Comparison of ENCODE assay signal across 26 cellular contexts in genomic region chr7:11163220-11163619, GRCh38.
DNase-seq lines count a peak whose midpoint lies in the region; ATAC-seq, FAIRE-seq and TF ChIP-seq lines count a peak whose summit lies in the region.
"Had no signal": no experiment of that assay in that cellular context is flagged by ENCODE, and none has a peak within 500 bp of the region (broad histone marks: within the 10 kb centered on the region; RNA-seq: fewer than 3 reads in every experiment).

No MANE protein-coding gene starts in this region.

- H3K4me2 ChIP-seq in HepG2 (ENCODE audit: low read depth, low read length) (no peak overlapping the region), IMR-90 (ENCODE audit: low read depth, low read length) (no peak overlapping the region), K562 (ENCODE audit: insufficient read depth, low read length) (no peak overlapping the region)
- H3K4me2 ChIP-seq: BLaER1 had no signal

- H3K79me2 ChIP-seq in HepG2 (ENCODE audit: insufficient read depth, low read length) = no peaks in the 10 kb centered on the region
- no peaks in the 10 kb centered on the region for H3K79me2 ChIP-seq in K562 (ENCODE audit: control insufficient read depth, insufficient read depth, low read length)

- 97% methylated on average over 1 of the region's 1 CpG for WGBS in HepG2 (ENCODE audit: low lambda C conversion rate)
- WGBS in right lobe of liver (ENCODE audit: insufficient coverage, low coverage, low lambda C conversion rate, missing lambda C conversion rate) = 100% methylated on average over 1 of the region's 1 CpG
- WGBS in IMR-90 (ENCODE audit: extremely low coverage in 2 of 2, insufficient read length in 1 of 2), 2 experiments = no CpG with 5 or more reads among the region's 1 CpG
- WGBS in K562 (ENCODE audit: insufficient coverage, low coverage, missing lambda C conversion rate) = 100% methylated on average over 1 of the region's 1 CpG

- no peaks in the 10 kb centered on the region for H3K4me1 ChIP-seq in HepG2 (ENCODE audit: insufficient read depth, low read length)
- no peaks in the 10 kb centered on the region for H3K4me1 ChIP-seq in right lobe of liver
- no peaks in the 10 kb centered on the region for H3K4me1 ChIP-seq in IMR-90 (ENCODE audit: control insufficient read depth, insufficient read depth, low read length)
- H3K4me1 ChIP-seq in K562 (replicated peaks in 1 of 2; ENCODE audit: control insufficient read depth in 2 of 2, insufficient read depth in 2 of 2, low read length in 2 of 2) = no peaks in the 10 kb centered on the region
- H3K4me1 ChIP-seq in left ventricle myocardium inferior = no peaks in the 10 kb centered on the region
- H3K4me1 ChIP-seq: BE2C, BLaER1 had no signal

- H3K27me3 ChIP-seq in HepG2 (ENCODE audit: control insufficient read depth in 1 of 2, insufficient read depth in 2 of 2, low read length in 2 of 2) (no peaks in the 10 kb centered on the region), right lobe of liver (no peaks in the 10 kb centered on the region), IMR-90 (ENCODE audit: control insufficient read depth, insufficient read depth, low read length) (no peaks in the 10 kb centered on the region), K562 (ENCODE audit: control insufficient read depth in 2 of 2, insufficient read depth in 2 of 2, low read length in 2 of 2) (no peaks in the 10 kb centered on the region), left ventricle myocardium inferior (ENCODE audit: low read depth) (no peaks in the 10 kb centered on the region)
- H3K27me3 ChIP-seq: BE2C, BLaER1 had no signal

- H2BK15ac ChIP-seq in IMR-90 (ENCODE audit: low read depth, low read length) = no peak overlapping the region

- no peak overlapping the region for H3K23ac ChIP-seq in IMR-90 (ENCODE audit: low read depth, low read length)

- TF ChIP-seq RAD21 in HepG2 (CRISPR knock-in tag; IDR thresholded peaks at IDR 0.05) = no peak
- TF ChIP-seq RAD21 in IMR-90 (IDR thresholded peaks at IDR 0.05; ENCODE audit: low read length) = no peak
- no peak for TF ChIP-seq RAD21 in K562 (CRISPR knock-in tag; conservative IDR thresholded peaks at IDR 0.05 in 1 of 2, IDR thresholded peaks at IDR 0.05 in 1 of 2)

- TF ChIP-seq CTCF in HepG2 (CRISPR knock-in tag; IDR thresholded peaks at IDR 0.05) (no peak), right lobe of liver (IDR thresholded peaks at IDR 0.05) (no peak), IMR-90 (conservative IDR thresholded peaks at IDR 0.05; ENCODE audit: low read depth, low read length) (no peak), K562 (IDR thresholded peaks at IDR 0.05 in 2 of 3, conservative IDR thresholded peaks at IDR 0.05 in 1 of 3; ENCODE audit: insufficient read depth in 2 of 3, low read depth in 1 of 3, low read length in 3 of 3) (no peak), left ventricle myocardium inferior (IDR thresholded peaks at IDR 0.05; ENCODE audit: borderline replicate concordance) (no peak)

- no peak overlapping the region for H2AFZ ChIP-seq in HepG2 (ENCODE audit: low read length)
- H2AFZ ChIP-seq in IMR-90 (replicated peaks; ENCODE audit: low read length, poor library complexity) = no peak overlapping the region
- H2AFZ ChIP-seq in K562 (ENCODE audit: low read depth, low read length) = no peak overlapping the region

- BruUV-seq in HepG2 (replicated peaks; lab: Mats Ljungman, UMichigan) (no TSS peak), IMR-90 (replicated peaks; lab: Mats Ljungman, UMichigan) (no TSS peak), K562 (replicated peaks; lab: Mats Ljungman, UMichigan) (no TSS peak)

- H3K4me3 ChIP-seq in HepG2 (replicated peaks in 1 of 3; ENCODE audit: insufficient read depth in 1 of 3, low read depth in 2 of 3, low read length in 3 of 3) = no peak overlapping the region
- H3K4me3 ChIP-seq in right lobe of liver = no peak overlapping the region
- no peak overlapping the region for H3K4me3 ChIP-seq in IMR-90 (ENCODE audit: insufficient read depth, low read depth, low read length)
- no peak overlapping the region for H3K4me3 ChIP-seq in K562
- no peak overlapping the region for H3K4me3 ChIP-seq in left ventricle myocardium inferior
- H3K4me3 ChIP-seq: BLaER1, GM12878 had no signal

- H4K8ac ChIP-seq in IMR-90 (ENCODE audit: low read depth in 2 of 2, low read length in 2 of 2) = no peak overlapping the region

- no peak overlapping the region for H3K56ac ChIP-seq in IMR-90 (ENCODE audit: extremely low read depth, insufficient read depth, low read length)

- H3K9ac ChIP-seq in HepG2 (ENCODE audit: insufficient read depth, low read depth, low read length) (no peak overlapping the region), IMR-90 (ENCODE audit: low read depth, low read length) (no peak overlapping the region), K562 (ENCODE audit: insufficient read depth in 1 of 2, low read depth in 2 of 2, low read length in 2 of 2) (no peak overlapping the region)
- H3K9ac ChIP-seq: BLaER1 had no signal

- H3K9me3 ChIP-seq in HepG2 (ENCODE audit: low read length) = no peaks in the 10 kb centered on the region
- no peaks in the 10 kb centered on the region for H3K9me3 ChIP-seq in right lobe of liver
- H3K9me3 ChIP-seq in IMR-90 (ENCODE audit: control insufficient read depth, insufficient read depth, low read length) = no peaks in the 10 kb centered on the region
- H3K9me3 ChIP-seq in K562 (replicated peaks; ENCODE audit: control insufficient read depth, insufficient read depth, low read depth, low read length) = no peaks in the 10 kb centered on the region
- no peaks in the 10 kb centered on the region for H3K9me3 ChIP-seq in left ventricle myocardium inferior (replicated peaks)
- H3K9me3 ChIP-seq: BE2C, BLaER1 had no signal

- CTCF ChIA-PET in HepG2 (lab: Yijun Ruan, JAX; ENCODE audit: low intra/inter-chr PET ratio, low total read pairs) (no interaction called here), IMR-90 (lab: Yijun Ruan, JAX) (no interaction called here), K562 (lab: Yijun Ruan, JAX; ENCODE audit: low intra/inter-chr PET ratio) (no interaction called here)

- no peak overlapping the region for H3K14ac ChIP-seq in IMR-90 (replicated peaks; ENCODE audit: low read depth, low read length)

- dilution Hi-C loops in IMR-90 (cut with HindIII; ENCODE audit: low sequenced_read_pairs, unreplicated experiment) = no loop called here

- H2AK5ac ChIP-seq in IMR-90 (ENCODE audit: low read depth, low read length) = no peak overlapping the region

- H3K79me1 ChIP-seq in IMR-90 (ENCODE audit: low read depth in 1 of 2, low read length in 2 of 2) = no peaks in the 10 kb centered on the region

- in situ Hi-C loops in HepG2 (cut with HindIII; ENCODE audit: extremely low pct_ligation_motif_present, low pct_unique_long_range_greater_than_20kb) (no loop called here), IMR-90 (cut with MboI; ENCODE audit: low sequenced_read_pairs) (no loop called here), K562 (cut with MboI) (no loop called here)

- no peak for DNase-seq in HepG2 (ENCODE audit: low spot score)
- DNase-seq in right lobe of liver = no peak
- DNase-seq in IMR-90 = no peak
- DNase-seq in K562 (ENCODE audit: extremely low read depth in 1 of 4, low spot score in 3 of 4) = no peak
- no peak for DNase-seq in NCI-H2029 treated with DMSO at 0.1 percent for 48 hours (lab: John Stamatoyannopoulos, UW)
- no peak for DNase-seq in left ventricle myocardium inferior
- DNase-seq: 8988T; ACHN; BE2C; C1 segment of cervical spinal cord; CD4-positive, alpha-beta memory T cell; CD4-positive, CD25-positive, alpha-beta regulatory T cell; CD8-positive, alpha-beta memory T cell; COR-L47; DMS 273 treated with DMSO at 0.1 percent for 48 hours; DMS153; DMS53; DMS79; DND-41; EL; GDM1 had no signal

- TF ChIP-seq EP300 in HepG2 (IDR thresholded peaks at IDR 0.05; ENCODE audit: low read depth in 2 of 2, low read length in 2 of 2) = no peak
- no peak for TF ChIP-seq EP300 in HepG2 (CRISPR knock-in tag; IDR thresholded peaks at IDR 0.05; ENCODE audit: borderline replicate concordance)
- no peak for TF ChIP-seq EP300 in K562 (IDR thresholded peaks at IDR 0.05; ENCODE audit: low read length)

- H2BK20ac ChIP-seq in IMR-90 (ENCODE audit: low read depth, low read length) = no peak overlapping the region

- ATAC-seq in HepG2 (no peak), right lobe of liver (no peak), IMR-90 (ENCODE audit: low read depth) (no peak), K562 (no peak), HG02970 (IDR thresholded peaks at IDR 0.05; ENCODE audit: low FRiP score, unreplicated experiment) (no peak)
- ATAC-seq: GM12878 had no signal

- no peak for TF ChIP-seq POLR2A in HepG2 (IDR thresholded peaks at IDR 0.05; ENCODE audit: insufficient read depth in 1 of 2, low read depth in 2 of 2, low read length in 2 of 2)
- TF ChIP-seq POLR2A in right lobe of liver (IDR thresholded peaks at IDR 0.05) = no peak
- no peak for TF ChIP-seq POLR2A in IMR-90 (IDR thresholded peaks at IDR 0.05; ENCODE audit: low read depth, low read length)
- no peak for TF ChIP-seq POLR2A in K562 (conservative IDR thresholded peaks at IDR 0.05)

- H2BK5ac ChIP-seq in IMR-90 (ENCODE audit: low read depth, low read length, poor library complexity, severe bottlenecking) = no peak overlapping the region

- no peak for FAIRE-seq in HepG2 (lab: Jason Lieb, UNC)
- FAIRE-seq in K562 (lab: Jason Lieb, UNC) = no peak
- FAIRE-seq: GM12878, GM12892, GM18507 had no signal

- intact Hi-C loops in HepG2 (cut with micrococcal nuclease; ENCODE audit: unreplicated experiment) (no loop called here), right lobe of liver (cut with DNase I) (no loop called here), IMR-90 (cut with micrococcal nuclease) (no loop called here), K562 (cut with micrococcal nuclease) (no loop called here), left ventricle myocardium inferior (cut with micrococcal nuclease) (no loop called here)

- H4K20me1 ChIP-seq in HepG2 (ENCODE audit: insufficient read depth, low read length) = no peaks in the 10 kb centered on the region
- H4K20me1 ChIP-seq in IMR-90 (ENCODE audit: insufficient read depth, low read length) = no peaks in the 10 kb centered on the region
- no peaks in the 10 kb centered on the region for H4K20me1 ChIP-seq in K562 (replicated peaks; ENCODE audit: control insufficient read depth, insufficient read depth, low read length)
- H4K20me1 ChIP-seq: BLaER1 had no signal

- H3K36me3 ChIP-seq in HepG2 (replicated peaks in 1 of 2; ENCODE audit: control insufficient read depth in 1 of 2, insufficient read depth in 2 of 2, low read length in 2 of 2) (no peaks in the 10 kb centered on the region), right lobe of liver (no peaks in the 10 kb centered on the region), IMR-90 (ENCODE audit: control insufficient read depth, insufficient read depth, low read length) (no peaks in the 10 kb centered on the region), K562 (ENCODE audit: control insufficient read depth, insufficient read depth, low read length) (no peaks in the 10 kb centered on the region), left ventricle myocardium inferior (no peaks in the 10 kb centered on the region)
- H3K36me3 ChIP-seq: BE2C had no signal

- H3K9me1 ChIP-seq in IMR-90 (ENCODE audit: insufficient read depth, low read length) (no peaks in the 10 kb centered on the region), K562 (ENCODE audit: control insufficient read depth, insufficient read depth, low read length) (no peaks in the 10 kb centered on the region)

- H2BK120ac ChIP-seq in IMR-90 (ENCODE audit: low read depth, low read length) = no peak overlapping the region

- no peak overlapping the region for H4K91ac ChIP-seq in IMR-90 (ENCODE audit: insufficient read depth, low read depth, low read length)

- H3K4ac ChIP-seq in IMR-90 (ENCODE audit: low read depth, low read length) = no peak overlapping the region

- POLR2A ChIA-PET in HepG2 (lab: Yijun Ruan, JAX) (no interaction called here), IMR-90 (lab: Charles Lee; ENCODE audit: unreplicated experiment) (no interaction called here), K562 (lab: Yijun Ruan, JAX) (interaction anchor here (0.6 kb wide), 1 partner anchor 9 kb away, joined by 3 read pairs; no protein-coding TSS in a partner anchor)

- H3K27ac ChIP-seq in HepG2 (ENCODE audit: extremely low read length, insufficient read depth, low read length) (no peak overlapping the region), right lobe of liver (no peak overlapping the region), IMR-90 (ENCODE audit: insufficient read depth, low read length) (no peak overlapping the region), K562 (ENCODE audit: extremely low read depth, low read depth, low read length) (no peak overlapping the region), left ventricle myocardium inferior (replicated peaks) (no peak overlapping the region)
- H3K27ac ChIP-seq: BLaER1 had no signal

- H2AK9ac ChIP-seq in IMR-90 (replicated peaks; ENCODE audit: low read depth, low read length, poor library complexity) = no peak overlapping the region

- no peak overlapping the region for H3K18ac ChIP-seq in IMR-90 (ENCODE audit: low read depth, low read length)

- H4K5ac ChIP-seq in IMR-90 (ENCODE audit: low read depth, low read length) = no peak overlapping the region

Comparison
In these comparisons a context has a peak if more than half of its experiments do, and no peak if none do; other contexts are left out.
1. Of the 241 proteins assayed by ChIP-seq in both HepG2 and K562: peak only in HepG2: MAFF; only in K562: none; in both: none; in neither: 239; mixed calls (peak in some experiments, not most) for 1.